Comparison of ENCODE assay signal across 5 cellular contexts in genomic region chr7:97857544-97857943, GRCh38.
"Had no signal": no experiment of that assay in that cellular context is flagged by ENCODE, and none has a peak within 500 bp of the region (broad histone marks: within the 10 kb centered on the region; RNA-seq: fewer than 3 reads in every experiment).

No MANE protein-coding gene starts in this region.

- H3K27ac ChIP-seq: HL-60 had no signal

- FAIRE-seq: HTR-8/SVneo had no signal

- H3K4me1 Mint-ChIP-seq: IgD-negative memory B cell had no signal

- H3K4me3 Mint-ChIP-seq: IgD-negative memory B cell had no signal

- H3K27me3 Mint-ChIP-seq: IgD-negative memory B cell had no signal

- DNase-seq: IMR-90, KG1 had no signal

- H3K9me3 Mint-ChIP-seq: IgD-negative memory B cell had no signal
